9 cellular contexts compared by ENCODE assay signal in the genomic region with DNA sequence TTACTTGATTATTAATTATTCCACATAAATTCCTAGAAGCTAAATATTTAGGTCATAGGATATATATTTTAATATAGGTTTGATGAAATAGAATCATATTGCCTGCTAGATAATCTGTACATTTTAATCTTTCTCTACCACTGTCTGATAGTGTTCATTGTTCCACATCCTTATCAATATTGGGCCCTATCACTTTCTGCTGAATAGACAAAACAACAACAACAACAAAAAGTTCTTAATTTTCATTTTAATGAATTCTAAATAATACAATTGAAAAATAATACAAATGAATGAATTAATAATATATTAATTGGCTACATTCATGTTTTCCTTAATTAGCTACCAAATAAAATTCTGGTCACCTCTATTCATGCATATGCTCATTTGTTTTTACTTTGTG.
"Had no signal": no experiment of that assay in that cellular context is flagged by ENCODE, and none has a peak within 500 bp of the region (broad histone marks: within the 10 kb centered on the region; RNA-seq: fewer than 3 reads in every experiment).

No MANE protein-coding gene starts in this region.

- H3K36me3 Mint-ChIP-seq: IgD-negative memory B cell had no signal

- H3K27ac ChIP-seq: GM23248 had no signal

- H3K27ac Mint-ChIP-seq: HFFc6, IgD-negative memory B cell had no signal

- H3K9me3 ChIP-seq: HAP-1 had no signal

- H3K9ac ChIP-seq: GM23248 had no signal

- H3K36me3 ChIP-seq: HAP-1 had no signal

- H3K4me3 ChIP-seq: GM23248, HAP-1 had no signal

- H3K27me3 Mint-ChIP-seq: IgD-negative memory B cell had no signal

- H3K4me1 ChIP-seq: HAP-1 had no signal

- DNase-seq: GM23248, GOT3, H7, HFFc6, KG1 had no signal

- H3K4me3 Mint-ChIP-seq: HFFc6, IgD-negative memory B cell had no signal

- ATAC-seq: HCT116 had no signal

- FAIRE-seq: HTR-8/SVneo had no signal

- H2AFZ ChIP-seq: GM23248 had no signal
